ENCODE assay signal across 10 cellular contexts in the genomic region with DNA sequence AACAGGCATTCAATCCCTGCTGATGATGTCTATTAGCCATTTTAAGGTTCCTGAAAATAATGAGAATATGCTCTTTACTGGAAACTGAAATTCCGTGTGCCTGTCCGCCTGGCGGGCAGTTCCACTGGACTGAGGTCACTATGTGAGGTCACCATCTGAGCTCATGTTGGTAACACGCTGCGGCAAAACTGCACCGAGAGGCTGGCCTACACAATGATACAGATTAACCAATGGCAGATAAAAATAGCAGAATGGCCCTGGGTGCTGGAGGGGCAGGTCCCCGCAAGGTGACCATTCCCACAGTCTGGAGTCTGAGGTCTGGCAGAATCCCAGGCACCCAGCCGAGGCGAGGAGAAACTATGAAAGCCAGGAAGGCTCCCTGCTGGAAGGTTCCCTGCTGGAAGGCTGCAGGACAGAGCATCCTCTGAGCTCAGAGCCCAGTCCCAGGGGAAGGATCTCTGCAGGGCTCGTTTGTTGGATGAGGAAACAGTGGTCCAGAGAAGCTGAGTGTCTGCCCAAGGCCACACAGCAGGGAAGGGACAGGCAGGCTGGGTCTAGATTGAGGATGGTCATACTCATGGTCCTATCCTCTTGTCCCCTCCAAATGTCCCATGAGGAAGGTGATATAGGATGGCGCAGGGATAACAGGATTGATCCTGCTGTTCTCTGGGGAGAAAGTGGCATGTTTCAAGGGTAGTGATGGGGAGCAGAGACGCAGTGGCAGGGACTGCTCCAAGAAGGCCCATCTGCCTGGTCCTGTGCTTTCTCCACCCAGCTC. TPM values are rescaled to one million over a fixed set of nuclear protein-coding genes. Genes with fewer than 3 reads are reported as not detected.
DNase-seq lines count a peak whose midpoint lies in the region; ATAC-seq and TF ChIP-seq lines count a peak whose summit lies in the region.
"Had no signal": no experiment of that assay in that cellular context is flagged by ENCODE, and none has a peak within 500 bp of the region (broad histone marks: within the 10 kb centered on the region; RNA-seq: fewer than 3 reads in every experiment).

No MANE protein-coding gene starts in this region.

- intact Hi-C loops in IMR-90 (cut with micrococcal nuclease) (no loop called here), colonic mucosa (cut with DNase I) (no loop called here)

- H3K4me3 ChIP-seq in IMR-90 (ENCODE audit: insufficient read depth, low read depth, low read length) = no peak overlapping the region
- H3K4me3 ChIP-seq in colonic mucosa = no peak overlapping the region
- peak overlapping the region in 1 of 3 donors; percentile 1 for H3K4me3 ChIP-seq in skeletal muscle tissue (ENCODE audit: low read length in 3 of 3)

- no peak overlapping the region for H2BK5ac ChIP-seq in IMR-90 (ENCODE audit: low read depth, low read length, poor library complexity, severe bottlenecking)

- no peak overlapping the region for H2AK9ac ChIP-seq in IMR-90 (replicated peaks; ENCODE audit: low read depth, low read length, poor library complexity)

- DNase-seq in IMR-90 (no peak), colonic mucosa (no peak), left kidney (ENCODE audit: low read depth, low spot score) (peak; percentile 72), CD1c-positive myeloid dendritic cell (ENCODE audit: extremely low spot score) (no peak)
- DNase-seq in central memory CD4-positive, alpha-beta T cell = no peak
- DNase-seq: CD4-positive, alpha-beta memory T cell; NCI-H187 had no signal

- H3K27me3 ChIP-seq in IMR-90 (ENCODE audit: control insufficient read depth, insufficient read depth, low read length) (no peaks in the 10 kb centered on the region), colonic mucosa (no peaks in the 10 kb centered on the region), skeletal muscle tissue (ENCODE audit: control insufficient read depth in 3 of 3, insufficient read depth in 3 of 3, low read length in 3 of 3) (peaks cover 0 to 6% (median 0%) of the 10 kb centered on the region in 3 donors)

- no peak overlapping the region for H4K8ac ChIP-seq in IMR-90 (ENCODE audit: low read depth in 2 of 2, low read length in 2 of 2)

- H3K18ac ChIP-seq in IMR-90 (ENCODE audit: low read depth, low read length) = no peak overlapping the region

- 0 out of 2 replicates have a peak overlapping the region, but pooled peaks have one; percentile 15 for H2AK5ac ChIP-seq in IMR-90 (ENCODE audit: low read depth, low read length)

- ATAC-seq in IMR-90 (ENCODE audit: low read depth) (no peak), GM21423 (IDR thresholded peaks at IDR 0.05; ENCODE audit: unreplicated experiment) (no peak), GM21619 (IDR thresholded peaks at IDR 0.05; ENCODE audit: unreplicated experiment) (no peak)

- TF ChIP-seq CTCF in IMR-90 (conservative IDR thresholded peaks at IDR 0.05; ENCODE audit: low read depth, low read length) (no peak), colonic mucosa (IDR thresholded peaks at IDR 0.05) (no peak)

- H2BK20ac ChIP-seq in IMR-90 (ENCODE audit: low read depth, low read length) = no peak overlapping the region

- no peak overlapping the region for H3K23ac ChIP-seq in IMR-90 (ENCODE audit: low read depth, low read length)

- CTCF ChIA-PET in IMR-90 (lab: Yijun Ruan, JAX) = no interaction called here

- WGBS in IMR-90 (ENCODE audit: extremely low coverage in 2 of 2, insufficient read length in 1 of 2), 2 experiments = 91% methylated on average over 7 of the region's 12 CpGs; no CpG with 5 or more reads in 1 of the 2 experiments

- H3K9me1 ChIP-seq in IMR-90 (ENCODE audit: insufficient read depth, low read length) = no peaks in the 10 kb centered on the region

- no peak for TF ChIP-seq RAD21 in IMR-90 (IDR thresholded peaks at IDR 0.05; ENCODE audit: low read length)

- no peak overlapping the region for H4K5ac ChIP-seq in IMR-90 (ENCODE audit: low read depth, low read length)

- H2BK15ac ChIP-seq in IMR-90 (ENCODE audit: low read depth, low read length) = no peak overlapping the region

- no peak overlapping the region for H3K27ac ChIP-seq in IMR-90 (ENCODE audit: insufficient read depth, low read length)
- peak overlapping the region; percentile 17 for H3K27ac ChIP-seq in colonic mucosa
- H3K27ac ChIP-seq in skeletal muscle tissue (ENCODE audit: low read depth, low read length) = peak overlapping the region; percentile 55

- in situ Hi-C loops in IMR-90 (cut with MboI; ENCODE audit: low sequenced_read_pairs) = no loop called here

- H3K4me2 ChIP-seq in IMR-90 (ENCODE audit: low read depth, low read length) = no peak overlapping the region

- H3K56ac ChIP-seq in IMR-90 (ENCODE audit: extremely low read depth, insufficient read depth, low read length) = no peak overlapping the region

- no peaks in the 10 kb centered on the region for H3K79me1 ChIP-seq in IMR-90 (ENCODE audit: low read depth in 1 of 2, low read length in 2 of 2)

- POLR2A ChIA-PET in IMR-90 (lab: Charles Lee; ENCODE audit: unreplicated experiment) = no interaction called here

- no peak overlapping the region for H2BK120ac ChIP-seq in IMR-90 (ENCODE audit: low read depth, low read length)

- no peaks in the 10 kb centered on the region for H3K9me3 ChIP-seq in IMR-90 (ENCODE audit: control insufficient read depth, insufficient read depth, low read length)
- H3K9me3 ChIP-seq in colonic mucosa = no peaks in the 10 kb centered on the region
- H3K9me3 ChIP-seq in skeletal muscle tissue (ENCODE audit: control insufficient read depth in 3 of 3, low read length in 3 of 3) = no peaks in the 10 kb centered on the region

- H3K36me3 ChIP-seq in IMR-90 (ENCODE audit: control insufficient read depth, insufficient read depth, low read length) = peaks cover 29% of the 10 kb centered on the region
- no peaks in the 10 kb centered on the region for H3K36me3 ChIP-seq in colonic mucosa
- H3K36me3 ChIP-seq in skeletal muscle tissue (ENCODE audit: control insufficient read depth in 3 of 3, insufficient read depth in 3 of 3, low read length in 3 of 3) = peaks cover 12 to 29% (median 24%) of the 10 kb centered on the region in 3 donors

- H4K20me1 ChIP-seq in IMR-90 (ENCODE audit: insufficient read depth, low read length) = no peaks in the 10 kb centered on the region

- no TSS peak for BruUV-seq in IMR-90 (replicated peaks; lab: Mats Ljungman, UMichigan)

- H3K4ac ChIP-seq in IMR-90 (ENCODE audit: low read depth, low read length) = no peak overlapping the region

- no peak overlapping the region; the same call in 1 of the 2 replicates for H4K91ac ChIP-seq in IMR-90 (ENCODE audit: insufficient read depth, low read depth, low read length)

- H3K4me1 ChIP-seq in IMR-90 (ENCODE audit: control insufficient read depth, insufficient read depth, low read length) (peaks cover 2% of the 10 kb centered on the region; the same call in 1 of the 2 replicates), colonic mucosa (no peaks in the 10 kb centered on the region), skeletal muscle tissue (ENCODE audit: control insufficient read depth in 3 of 3, insufficient read depth in 3 of 3, low read length in 3 of 3) (peaks cover 39 to 55% (median 53%) of the 10 kb centered on the region in 3 donors)

- no peak overlapping the region for H2AFZ ChIP-seq in IMR-90 (replicated peaks; ENCODE audit: low read length, poor library complexity)

- H3K14ac ChIP-seq in IMR-90 (replicated peaks; ENCODE audit: low read depth, low read length) = no peak overlapping the region

- dilution Hi-C loops in IMR-90 (cut with HindIII; ENCODE audit: low sequenced_read_pairs, unreplicated experiment) = loop anchor here (25.0 kb wide), 1 partner anchor 239 kb away; no protein-coding TSS in a partner anchor

- no peak for TF ChIP-seq POLR2A in IMR-90 (IDR thresholded peaks at IDR 0.05; ENCODE audit: low read depth, low read length)

- no peak overlapping the region for H3K9ac ChIP-seq in IMR-90 (ENCODE audit: low read depth, low read length)
- peak overlapping the region in 1 of 2 donors; percentile 24 for H3K9ac ChIP-seq in colonic mucosa (ENCODE audit: low read depth in 2 of 2, low read length in 2 of 2)
- no peak overlapping the region for H3K9ac ChIP-seq in skeletal muscle tissue (ENCODE audit: low read depth in 1 of 3, low read length in 3 of 3)

TF ChIP-seq in IMR-90, 13 proteins besides CTCF, POLR2A, EP300 and RAD21 (continues in another document):
- TF ChIP-seq, protein P1, sequence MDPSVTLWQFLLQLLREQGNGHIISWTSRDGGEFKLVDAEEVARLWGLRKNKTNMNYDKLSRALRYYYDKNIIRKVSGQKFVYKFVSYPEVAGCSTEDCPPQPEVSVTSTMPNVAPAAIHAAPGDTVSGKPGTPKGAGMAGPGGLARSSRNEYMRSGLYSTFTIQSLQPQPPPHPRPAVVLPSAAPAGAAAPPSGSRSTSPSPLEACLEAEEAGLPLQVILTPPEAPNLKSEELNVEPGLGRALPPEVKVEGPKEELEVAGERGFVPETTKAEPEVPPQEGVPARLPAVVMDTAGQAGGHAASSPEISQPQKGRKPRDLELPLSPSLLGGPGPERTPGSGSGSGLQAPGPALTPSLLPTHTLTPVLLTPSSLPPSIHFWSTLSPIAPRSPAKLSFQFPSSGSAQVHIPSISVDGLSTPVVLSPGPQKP (IDR thresholded peaks at IDR 0.05; ENCODE audit: borderline replicate concordance, low read depth, low read length) = no peak
- TF ChIP-seq RFX5 (IDR thresholded peaks at IDR 0.05; ENCODE audit: low read depth, low read length) (no peak), CEBPB (IDR thresholded peaks at IDR 0.05; ENCODE audit: low read depth, low read length) (no peak), MXI1 (IDR thresholded peaks at IDR 0.05; ENCODE audit: borderline replicate concordance, low read depth, low read length) (no peak), NFE2L2 (IDR thresholded peaks at IDR 0.05; ENCODE audit: low read depth, low read length) (no peak), BHLHE40 (IDR thresholded peaks at IDR 0.05; ENCODE audit: low read depth, low read length) (no peak), RCOR1 (IDR thresholded peaks at IDR 0.05; ENCODE audit: insufficient replicate concordance, low read length) (no peak), SMC3 (IDR thresholded peaks at IDR 0.05; ENCODE audit: low read depth, low read length) (no peak)

RNA-seq across cellular contexts. Expression of a gene that starts 24.8 kb away (rescaled TPM):
- total RNA-seq in IMR-90 (2012; rRNA removed) (9.0 and 10.3 TPM in 2 replicates), colonic mucosa (10 to 100 TPM; 21.2 to 21.5 TPM), skeletal muscle tissue (10.4 TPM)
- 13.6 and 14.8 TPM in 2 replicates for polyA plus RNA-seq in IMR-90 (2012; rRNA removed)
- 12.6 and 13.7 TPM in 2 replicates for polyA plus RNA-seq in IMR-90 (2012; cell fraction: cytosol; rRNA removed)
- 34.4 and 38.9 TPM in 2 replicates for polyA plus RNA-seq in IMR-90 (2012; cell fraction: nucleus; rRNA removed; ENCODE audit: low replicate concordance)

RNA-seq across cellular contexts. Expression of a gene that starts 40.8 kb away (rescaled TPM):
- under 0.01 TPM in 2 replicates for total RNA-seq in IMR-90 (2012; rRNA removed)
- 0.02 TPM in 1 of 2 replicates, not detected in the other for polyA plus RNA-seq in IMR-90 (2012; rRNA removed)
- under 0.01 and 0.01 TPM in 2 replicates for polyA plus RNA-seq in IMR-90 (2012; cell fraction: cytosol; rRNA removed)
- 0.03 and 0.10 TPM in 2 replicates for polyA plus RNA-seq in IMR-90 (2012; cell fraction: nucleus; rRNA removed; ENCODE audit: low replicate concordance)
- total RNA-seq in colonic mucosa = under 1 TPM; 0.05 to 0.11 TPM
- total RNA-seq in skeletal muscle tissue = 0.52 TPM
